8 cellular contexts compared by ENCODE assay signal in genomic region chr10:121608669-121609190, GRCh38. TPM values are rescaled to one million over a fixed set of nuclear protein-coding genes. Genes with fewer than 3 reads are reported as not detected.
DNase-seq lines count a peak whose midpoint lies in the region; ATAC-seq, FAIRE-seq and TF ChIP-seq lines count a peak whose summit lies in the region.

No MANE protein-coding gene starts in this region.

- H3K36me3 ChIP-seq in ACC112 (ENCODE audit: insufficient read depth, low read length) (no peaks in the 10 kb centered on the region), pancreas (no peaks in the 10 kb centered on the region)

- no peaks in the 10 kb centered on the region for H3K9me3 ChIP-seq in pancreas

- 4 to 5% methylated on average over 44 to 53 of the region's 53 CpGs for WGBS in pancreas, 2 donors

- no peak for FAIRE-seq in pancreas (lab: Jason Lieb, UNC)

- intact Hi-C loops in pancreas (cut with DNase I) = loop anchor here in 1 of 3 donors (10.0 kb wide), 1 partner anchor 664 kb away; no protein-coding TSS in a partner anchor

- H3K27ac ChIP-seq in ACC112 (ENCODE audit: low read depth, low read length) (no peak overlapping the region), pancreas (no peak overlapping the region)

- H2AFZ ChIP-seq in ACC112 (ENCODE audit: low read length, unreplicated experiment) = peak overlapping the region; percentile 38

- H3K4me3 ChIP-seq in ACC112 (ENCODE audit: low read depth, low read length) (0 out of 2 replicates have a peak overlapping the region, but pooled peaks have one; percentile 49), pancreas (peak overlapping the region in 2 of 4 donors; percentile 6 to 26)

- ATAC-seq in pancreas (peak; percentile 96 to 97 (median 97)), HG03520 (IDR thresholded peaks at IDR 0.05; ENCODE audit: unreplicated experiment) (no peak)

- H3K79me2 ChIP-seq in ACC112 (ENCODE audit: control insufficient read depth, insufficient read depth, low read length, unreplicated experiment) = no peaks in the 10 kb centered on the region

- H3K4me1 ChIP-seq in ACC112 (ENCODE audit: control insufficient read depth, insufficient read depth, low read length, unreplicated experiment) (no peaks in the 10 kb centered on the region), pancreas (peaks cover 0 to 3% (median 0%) of the 10 kb centered on the region in 3 donors)

- H3K27me3 ChIP-seq in ACC112 (ENCODE audit: insufficient read depth, low read length) = no peaks in the 10 kb centered on the region; the same call in 1 of the 2 replicates
- H3K27me3 ChIP-seq in pancreas = no peaks in the 10 kb centered on the region

- in situ Hi-C loops in GM13976 (cut with MboI; ENCODE audit: low sequenced_read_pairs, unreplicated experiment) = loop anchor here (25.0 kb wide), 1 partner anchor 646 kb away; no protein-coding TSS in a partner anchor

- peak; percentile 80 for TF ChIP-seq CTCF in GM13976 (IDR thresholded peaks at IDR 0.05; ENCODE audit: borderline replicate concordance, control extremely low read depth, extremely low read depth, insufficient read depth, missing control alignments)
- peak; percentile 83 to 94 (median 90) for TF ChIP-seq CTCF in pancreas (IDR thresholded peaks at IDR 0.05)

- DNase-seq in GM13976 (ENCODE audit: low spot score) (peak; percentile 82), HK-2 (ENCODE audit: unreplicated experiment) (peak; percentile 58), germinal center (ENCODE audit: low spot score) (peak; percentile 66), pancreas (peak; percentile 33 to 87 (median 68)), DMS79 (lab: John Stamatoyannopoulos, UW) (no peak)
- peak; percentile 25 to 29 for DNase-seq in activated CD4-positive, alpha-beta T cell treated with anti-CD3 and anti-CD28 coated beads, Interleukin-2, amount 50 U/mL, for 48 hours

RNA-seq across cellular contexts. Expression of gene FGFR2, which starts 10.5 kb away (rescaled TPM):
- total RNA-seq in pancreas = 10 to 100 TPM; 24.0 to 41.6 (median 31.4) TPM
- 10 to 100 TPM; 23.8 to 64.0 TPM for polyA plus RNA-seq in pancreas
